In the genomic region with DNA sequence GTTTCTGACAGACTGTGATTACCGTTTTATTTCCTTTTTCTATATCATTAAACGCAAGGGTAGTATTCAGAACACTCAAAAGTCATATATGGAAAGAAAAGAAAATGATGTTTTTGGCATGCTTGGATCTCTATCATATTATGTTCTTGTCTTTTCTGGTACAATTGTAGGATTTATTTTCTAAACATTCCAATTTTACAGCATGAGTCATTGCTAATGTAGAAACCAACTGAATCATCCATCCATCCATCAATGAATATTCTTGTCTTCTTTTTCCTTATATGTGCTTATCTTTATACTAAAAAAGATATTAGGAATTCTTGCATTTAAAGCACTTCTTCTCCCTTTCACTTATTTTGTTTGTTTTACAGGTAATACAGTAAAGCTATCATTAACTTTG, we compare ENCODE assay signal across 21 cellular contexts.
"Had no signal": no experiment of that assay in that cellular context is flagged by ENCODE, and none has a peak within 500 bp of the region (broad histone marks: within the 10 kb centered on the region; RNA-seq: fewer than 3 reads in every experiment).

No MANE protein-coding gene starts in this region.

- DNase-seq: activated CD4-positive, alpha-beta T cell treated with anti-CD3 and anti-CD28 coated beads for 4 hours; activated CD8-positive, alpha-beta memory T cell treated with anti-CD3 and anti-CD28 coated beads, Interleukin-2, amount 50 U/mL, for 4 hours; activated CD8-positive, alpha-beta T cell treated with anti-CD3 and anti-CD28 coated beads for 36 hours; activated gamma-delta T cell; activated T-cell treated with anti-CD3 and anti-CD28 coated beads, Interleukin-2, amount 50 U/mL, for 48 hours; effector CD8-positive, alpha-beta T cell; heart right ventricle; left lung; mucosa of descending colon; naive thymus-derived CD4-positive, alpha-beta T cell; pancreas; sigmoid colon; T-helper 2 cell; transverse colon had no signal

- H3K36me3 Mint-ChIP-seq: WTC11 had no signal

- H3K4me3 ChIP-seq: gastroesophageal sphincter, heart right ventricle, left lung, mucosa of descending colon, pancreas, sigmoid colon, transverse colon, vagina had no signal

- ATAC-seq: activated CD8-positive, alpha-beta T cell treated with anti-CD3 and anti-CD28 coated beads for 36 hours; gastroesophageal sphincter; heart right ventricle; left lung; mucosa of descending colon; naive thymus-derived CD4-positive, alpha-beta T cell; pancreas; stimulated activated memory B cell treated with anti-CD40 and anti-IgM and Interleukin-4, amounts not matched to agents 10 μg/mL and 1 μg/mL and 100 μg/mL, for 72 hours; WTC11 had no signal

- H3K27ac ChIP-seq: epithelial cell of prostate, gastroesophageal sphincter, heart right ventricle, left lung, pancreas, transverse colon, vagina had no signal

- H3K9me3 Mint-ChIP-seq: activated CD8-positive, alpha-beta T cell treated with anti-CD3 and anti-CD28 coated beads for 36 hours; stimulated activated memory B cell treated with anti-CD40 and anti-IgM and Interleukin-4, amounts not matched to agents 10 μg/mL and 1 μg/mL and 100 μg/mL, for 72 hours; WTC11 had no signal

- H3K9me3 ChIP-seq: gastroesophageal sphincter, heart right ventricle, left lung, mucosa of descending colon, pancreas, sigmoid colon, transverse colon, vagina had no signal

- H3K36me3 ChIP-seq: gastroesophageal sphincter, heart right ventricle, left lung, pancreas, sigmoid colon, transverse colon, vagina had no signal

- H3K27ac Mint-ChIP-seq: activated CD8-positive, alpha-beta T cell treated with anti-CD3 and anti-CD28 coated beads for 36 hours; activated naive CD8-positive, alpha-beta T cell; stimulated activated memory B cell treated with anti-CD40 and anti-IgM and Interleukin-4, amounts not matched to agents 10 μg/mL and 1 μg/mL and 100 μg/mL, for 72 hours; WTC11 had no signal

- FAIRE-seq: keratinocyte, pancreas had no signal

- H3K27me3 Mint-ChIP-seq: activated CD8-positive, alpha-beta T cell treated with anti-CD3 and anti-CD28 coated beads for 36 hours; activated naive CD8-positive, alpha-beta T cell; naive thymus-derived CD4-positive, alpha-beta T cell; stimulated activated memory B cell treated with anti-CD40 and anti-IgM and Interleukin-4, amounts not matched to agents 10 μg/mL and 1 μg/mL and 100 μg/mL, for 72 hours had no signal

- H3K27me3 ChIP-seq: gastroesophageal sphincter, heart right ventricle, left lung, pancreas, sigmoid colon, transverse colon, vagina had no signal

- H3K4me3 Mint-ChIP-seq: activated CD8-positive, alpha-beta T cell treated with anti-CD3 and anti-CD28 coated beads for 36 hours; activated naive CD8-positive, alpha-beta T cell; naive thymus-derived CD4-positive, alpha-beta T cell; stimulated activated memory B cell treated with anti-CD40 and anti-IgM and Interleukin-4, amounts not matched to agents 10 μg/mL and 1 μg/mL and 100 μg/mL, for 72 hours; WTC11 had no signal
